Comparison of ENCODE assay signal across 15 cellular contexts in the genomic region with DNA sequence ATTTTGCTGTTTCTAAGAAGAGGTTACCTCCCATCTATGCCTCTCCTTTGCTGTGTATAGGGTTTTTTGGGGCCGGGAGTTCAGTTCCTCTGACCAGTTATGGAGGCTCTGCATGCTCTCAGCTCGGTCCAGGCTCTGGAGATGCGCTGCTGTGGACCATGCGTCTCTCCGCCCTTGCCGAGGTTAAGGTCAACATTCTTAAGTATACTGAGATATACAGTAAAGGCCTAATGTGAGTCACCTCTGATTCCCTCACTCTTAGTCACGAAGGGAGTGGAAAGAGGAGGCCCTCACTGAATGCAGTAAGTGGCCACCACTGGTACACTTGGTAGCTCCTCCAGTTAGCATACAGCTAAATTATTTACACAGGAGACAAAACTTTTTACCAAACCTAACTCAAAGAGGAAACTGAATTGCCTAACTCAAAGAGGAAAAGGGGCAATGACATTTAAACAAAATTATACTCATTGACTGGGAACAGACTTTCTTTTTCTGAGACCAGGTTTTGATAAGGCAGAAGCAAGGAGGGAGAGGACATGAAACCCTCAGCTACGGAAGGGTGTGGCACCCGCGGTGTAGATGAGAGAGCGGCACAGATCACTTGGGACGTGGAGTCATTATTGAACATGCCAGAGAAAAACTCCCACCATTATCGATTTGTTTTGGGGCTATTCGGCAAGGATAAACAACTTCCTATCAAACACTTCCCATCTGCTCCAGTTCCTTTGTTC.
DNase-seq lines count a peak whose midpoint lies in the region; ATAC-seq and TF ChIP-seq lines count a peak whose summit lies in the region.
"Had no signal": no experiment of that assay in that cellular context is flagged by ENCODE, and none has a peak within 500 bp of the region (broad histone marks: within the 10 kb centered on the region; RNA-seq: fewer than 3 reads in every experiment).

No MANE protein-coding gene starts in this region.

- H3K4me3 ChIP-seq in astrocyte of the spinal cord (ENCODE audit: low read depth, low read length), result no peak overlapping the region
- H3K4me3 ChIP-seq: Peyer's patch had no signal

- no peaks in the 10 kb centered on the region for H3K27me3 ChIP-seq in CD4-positive, alpha-beta T cell (ENCODE audit: control insufficient read depth, insufficient read depth, low read length)
- H3K27me3 ChIP-seq: Peyer's patch had no signal

- CTCF ChIA-PET in CD4-positive, alpha-beta T cell (lab: Charles Lee), result no interaction called here

- no peak overlapping the region for H3K27ac ChIP-seq in CD4-positive, alpha-beta T cell (ENCODE audit: low read depth, low read length)

- in situ Hi-C loops in astrocyte of the spinal cord (cut with HindIII; ENCODE audit: low sequenced_read_pairs), result no loop called here

- no peak for TF ChIP-seq CTCF in astrocyte of the spinal cord (IDR thresholded peaks at IDR 0.05; ENCODE audit: low read depth, low read length)
- no peak for TF ChIP-seq CTCF in CD4-positive, alpha-beta T cell (IDR thresholded peaks at IDR 0.05)

- no peaks in the 10 kb centered on the region for H3K4me1 Mint-ChIP-seq in CD4-positive, alpha-beta T cell (ENCODE audit: low read depth)

- H3K9me3 Mint-ChIP-seq in CD4-positive, alpha-beta T cell, result peaks cover under 1% of the 10 kb centered on the region

- intact Hi-C loops in CD4-positive, alpha-beta T cell (cut with DNase I, micrococcal nuclease), result no loop called here

- DNase-seq in AG08395 (ENCODE audit: low spot score), result peak; percentile 47
- DNase-seq in M059J (ENCODE audit: low read depth), result peak; percentile 62
- DNase-seq in astrocyte of the spinal cord (ENCODE audit: low read depth, low spot score), result peak; percentile 71
- peak; percentile 15 for DNase-seq in kidney tubule cell (ENCODE audit: low spot score)
- no peak for DNase-seq in activated gamma-delta T cell (lab: John Stamatoyannopoulos, UW)
- DNase-seq in CD4-positive, alpha-beta T cell, result no peak
- DNase-seq: cortex of kidney; NCI-H1105; Peyer's patch; stimulated activated CD8-positive, alpha-beta memory T cell treated with anti-CD3 and anti-CD28 coated beads, Interleukin-4, amount 100 ng/mL, for 48 hours; T-helper 9 cell had no signal

- ATAC-seq in HG02840 (IDR thresholded peaks at IDR 0.05; ENCODE audit: low FRiP score, unreplicated experiment), result no peak
- no peak for ATAC-seq in HG02970 (IDR thresholded peaks at IDR 0.05; ENCODE audit: low FRiP score, unreplicated experiment)
- ATAC-seq in CD4-positive, alpha-beta T cell (ENCODE audit: poor library complexity), result no peak

- POLR2A ChIA-PET in CD4-positive, alpha-beta T cell (lab: Charles Lee), result no interaction called here

- no peak overlapping the region for H3K27ac Mint-ChIP-seq in CD4-positive, alpha-beta T cell
- H3K27ac Mint-ChIP-seq: activated naive CD8-positive, alpha-beta T cell; progenitor cell of endocrine pancreas had no signal

- no peak overlapping the region for H3K4me3 Mint-ChIP-seq in CD4-positive, alpha-beta T cell
- H3K4me3 Mint-ChIP-seq: activated naive CD8-positive, alpha-beta T cell had no signal

- H3K36me3 Mint-ChIP-seq in CD4-positive, alpha-beta T cell (ENCODE audit: low read depth), result no peaks in the 10 kb centered on the region

- H3K9me3 ChIP-seq in CD4-positive, alpha-beta T cell (ENCODE audit: control insufficient read depth, low read length), result no peaks in the 10 kb centered on the region
- H3K9me3 ChIP-seq: Peyer's patch had no signal

- peaks cover 43% of the 10 kb centered on the region for H3K27me3 Mint-ChIP-seq in CD4-positive, alpha-beta T cell

Comparison
In these comparisons a context has a peak if more than half of its experiments do, and no peak if none do; other contexts are left out.
1. DNase-seq: peak in AG08395 (single experiment), M059J (single experiment), astrocyte of the spinal cord (single experiment) and kidney tubule cell (single experiment); none in activated gamma-delta T cell (single experiment) and CD4-positive, alpha-beta T cell (0 of 10).